In genomic region chr1:2049225-2049516, GRCh38 we compare ENCODE assay signal across 1 cellular context.
TF ChIP-seq lines count a peak whose summit lies in the region.

No MANE protein-coding gene starts in this region.

TF ChIP-seq in HCT116, 20 proteins besides CTCF, POLR2A, EP300 and RAD21 (continued from another document):
- TF ChIP-seq REST (IDR thresholded peaks at IDR 0.05; ENCODE audit: low read depth) (no peak), EZH2 (IDR thresholded peaks at IDR 0.05) (no peak), TCF7L2 (IDR thresholded peaks at IDR 0.05; ENCODE audit: borderline replicate concordance, extremely low read depth, insufficient read depth, insufficient read length) (no peak)
